ENCODE assay signal across 9 cellular contexts in the genomic region with DNA sequence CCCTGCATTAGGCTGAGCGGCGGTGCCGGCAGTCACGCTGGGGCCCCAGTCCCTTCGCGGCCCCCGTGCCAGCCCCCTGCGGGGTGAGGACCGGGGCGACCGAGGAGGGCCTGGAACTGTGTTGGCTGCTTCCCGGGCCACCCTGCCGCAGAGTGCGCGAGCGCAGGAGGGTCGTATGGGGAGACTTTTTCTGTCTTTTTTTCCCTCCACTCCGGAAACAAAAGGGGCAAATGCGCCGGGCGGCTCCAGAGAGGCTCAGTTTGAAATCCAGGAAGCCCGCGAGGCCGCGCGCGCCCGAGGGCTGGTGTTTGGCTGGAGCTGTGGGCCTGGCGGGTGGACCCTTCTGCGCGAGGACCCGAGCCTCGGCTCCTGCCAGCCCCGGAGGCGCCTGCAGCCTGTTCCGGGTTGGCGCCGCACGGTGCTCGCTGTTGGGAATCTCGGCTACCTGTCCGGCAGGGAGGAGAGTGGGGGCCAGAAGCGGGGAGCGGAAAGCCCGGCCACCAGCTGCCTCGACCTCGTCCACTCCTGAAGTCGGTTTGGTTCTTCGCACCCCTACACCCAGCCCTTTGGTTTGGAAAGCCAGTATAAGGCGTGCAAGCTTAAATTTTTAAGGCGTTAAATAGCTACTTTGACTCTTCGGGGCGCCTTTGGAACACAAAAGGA. TPM values are rescaled to one million over a fixed set of nuclear protein-coding genes. Genes with fewer than 3 reads are reported as not detected.
DNase-seq lines count a peak whose midpoint lies in the region; ATAC-seq, FAIRE-seq and TF ChIP-seq lines count a peak whose summit lies in the region.
"Had no signal": no experiment of that assay in that cellular context is flagged by ENCODE, and none has a peak within 500 bp of the region (broad histone marks: within the 10 kb centered on the region; RNA-seq: fewer than 3 reads in every experiment).

No MANE protein-coding gene starts in this region.

- H3K27me3 Mint-ChIP-seq in activated T-cell treated with anti-CD3 and anti-CD28 coated beads, Interleukin-2, amount 50 U/mL, for 72 hours (ENCODE audit: low read depth) = peaks cover 49% of the 10 kb centered on the region
- peaks cover 24% of the 10 kb centered on the region for H3K27me3 Mint-ChIP-seq in progenitor cell of endocrine pancreas

- peaks cover 0 to 1% of the 10 kb centered on the region in 2 donors for H3K36me3 Mint-ChIP-seq in activated T-cell treated with anti-CD3 and anti-CD28 coated beads, Interleukin-2, amount 50 U/mL, for 72 hours (ENCODE audit: insufficient read depth in 2 of 2)
- H3K36me3 Mint-ChIP-seq in progenitor cell of endocrine pancreas (ENCODE audit: insufficient read depth) = no peaks in the 10 kb centered on the region

- H3K27ac ChIP-seq in A549 (peak overlapping the region; percentile 90 to 95), GM23248 (no peak overlapping the region)

- TF ChIP-seq EP300 in A549 (IDR thresholded peaks at IDR 0.05) = no peak

- H3K4me2 ChIP-seq in A549 = peak overlapping the region; percentile 96
- peak overlapping the region; percentile 92 for H3K4me2 ChIP-seq in GM23248 (ENCODE audit: unreplicated experiment)

- TF ChIP-seq CTCF in A549 (IDR thresholded peaks at IDR 0.05) (no peak), progenitor cell of endocrine pancreas (IDR thresholded peaks at IDR 0.05; ENCODE audit: unreplicated experiment) (no peak)

- H4K20me1 ChIP-seq in GM23248 (ENCODE audit: insufficient read depth) = no peaks in the 10 kb centered on the region

- TF ChIP-seq POLR2A in A549 (IDR thresholded peaks at IDR 0.05; ENCODE audit: low read length) = no peak

- H3K79me2 ChIP-seq in GM23248 (ENCODE audit: insufficient read depth) = no peaks in the 10 kb centered on the region

- H3K27ac Mint-ChIP-seq in activated T-cell treated with anti-CD3 and anti-CD28 coated beads, Interleukin-2, amount 50 U/mL, for 72 hours = no peak overlapping the region
- H3K27ac Mint-ChIP-seq in progenitor cell of endocrine pancreas = peak overlapping the region; percentile 93

- peaks cover 59% of the 10 kb centered on the region for H3K4me1 ChIP-seq in A549
- peaks cover 10% of the 10 kb centered on the region for H3K4me1 ChIP-seq in GM23248 (ENCODE audit: insufficient read depth)

- H3K4me1 Mint-ChIP-seq in activated T-cell treated with anti-CD3 and anti-CD28 coated beads, Interleukin-2, amount 50 U/mL, for 72 hours (ENCODE audit: low read depth) = peaks cover 37% of the 10 kb centered on the region
- peaks cover 56% of the 10 kb centered on the region for H3K4me1 Mint-ChIP-seq in progenitor cell of endocrine pancreas (ENCODE audit: low read depth)

- peak overlapping the region; percentile 72 to 80 for H3K4me3 Mint-ChIP-seq in activated T-cell treated with anti-CD3 and anti-CD28 coated beads, Interleukin-2, amount 50 U/mL, for 72 hours
- H3K4me3 Mint-ChIP-seq in progenitor cell of endocrine pancreas (ENCODE audit: low read depth) = peak overlapping the region; percentile 84

- peak overlapping the region; percentile 74 for H3K9ac ChIP-seq in GM23248

- ATAC-seq in A549 (peak; percentile 25 to 34), Right ventricle myocardium superior (ENCODE audit: poor library complexity) (peak; percentile 55), HG03521 (IDR thresholded peaks at IDR 0.05; ENCODE audit: unreplicated experiment) (no peak), GM18502 (IDR thresholded peaks at IDR 0.05; ENCODE audit: poor library complexity, unreplicated experiment) (no peak)
- ATAC-seq in activated T-cell treated with anti-CD3 and anti-CD28 coated beads, Interleukin-2, amount 50 U/mL, for 72 hours (replicated peaks in 1 of 2) = peak; percentile 19 to 40

- POLR2A ChIA-PET in A549 (lab: Yijun Ruan, JAX) = interaction anchor here (0.9 to 3.3 kb wide), 3 partner anchors 12 to 164 kb away, joined by 3 to 16 read pairs (median 4); a partner anchor contains a TSS

- in situ Hi-C loops in GM23248 (cut with MboI) = no loop called here

- no peaks in the 10 kb centered on the region for H3K36me3 ChIP-seq in GM23248 (ENCODE audit: low read depth)

- H3K9me3 Mint-ChIP-seq in activated T-cell treated with anti-CD3 and anti-CD28 coated beads, Interleukin-2, amount 50 U/mL, for 72 hours = no peaks in the 10 kb centered on the region
- no peaks in the 10 kb centered on the region for H3K9me3 Mint-ChIP-seq in progenitor cell of endocrine pancreas (ENCODE audit: low read depth)

- no peaks in the 10 kb centered on the region for H3K9me2 ChIP-seq in GM23248 (ENCODE audit: insufficient read depth)

- peak overlapping the region; percentile 72 for H3K4me3 ChIP-seq in A549
- peak overlapping the region; percentile 89 for H3K4me3 ChIP-seq in GM23248

- peak overlapping the region; percentile 91 for H2AFZ ChIP-seq in GM23248

- 1% methylated on average over 46 of the region's 53 CpGs for WGBS in A549 (ENCODE audit: missing lambda C conversion rate)
- 1 to 2% methylated on average over 38 to 50 of the region's 53 CpGs for WGBS in GM23248 (ENCODE audit: low coverage in 1 of 2, low lambda C conversion rate in 2 of 2, missing lambda C conversion rate in 2 of 2), 2 experiments

- H3K9me3 ChIP-seq in A549 (no peaks in the 10 kb centered on the region), GM23248 (ENCODE audit: low read depth) (no peaks in the 10 kb centered on the region)

- DNase-seq in A549 (ENCODE audit: low read depth in 1 of 2, low spot score in 1 of 2) (no peak), GM23248 (peak; percentile 55), Right ventricle myocardium superior (peak; percentile 70), progenitor cell of endocrine pancreas (ENCODE audit: low spot score, unreplicated experiment) (peak; percentile 30), NCI-H1436 treated with DMSO at 0.1 percent for 48 hours (lab: John Stamatoyannopoulos, UW) (no peak)
- peak in 1 of 2 donors; percentile 27 for DNase-seq in activated T-cell treated with anti-CD3 and anti-CD28 coated beads, Interleukin-2, amount 50 U/mL, for 72 hours

- no peak for TF ChIP-seq RAD21 in A549 (conservative IDR thresholded peaks at IDR 0.05 in 1 of 2, IDR thresholded peaks at IDR 0.05 in 1 of 2)

- no peak for FAIRE-seq in A549 (lab: Jason Lieb, UNC)
- FAIRE-seq: colon had no signal

- intact Hi-C loops in Right ventricle myocardium superior (cut with DNase I) = no loop called here

- H3F3A ChIP-seq in GM23248 (ENCODE audit: insufficient read depth) = peaks cover 3% of the 10 kb centered on the region; the same call in 1 of the 2 replicates

- H3K27me3 ChIP-seq in GM23248 (replicated peaks; ENCODE audit: insufficient read depth) = 0 out of 2 replicates have a peak, but pooled peaks cover 11% of the 10 kb centered on the region

- CTCF ChIA-PET in A549 (lab: Yijun Ruan, JAX) = interaction anchor here (0.8 to 5.1 kb wide), 18 partner anchors 11 to 186 kb away, joined by 3 to 28 read pairs (median 5); no protein-coding TSS in a partner anchor

TF ChIP-seq in A549, 52 proteins besides CTCF, POLR2A, EP300 and RAD21:
- TF ChIP-seq GATA3 (IDR thresholded peaks at IDR 0.05; ENCODE audit: borderline replicate concordance) (no peak), NFE2L2 (conservative IDR thresholded peaks at IDR 0.05; ENCODE audit: low read length) (no peak)
- TF ChIP-seq, protein P1, sequence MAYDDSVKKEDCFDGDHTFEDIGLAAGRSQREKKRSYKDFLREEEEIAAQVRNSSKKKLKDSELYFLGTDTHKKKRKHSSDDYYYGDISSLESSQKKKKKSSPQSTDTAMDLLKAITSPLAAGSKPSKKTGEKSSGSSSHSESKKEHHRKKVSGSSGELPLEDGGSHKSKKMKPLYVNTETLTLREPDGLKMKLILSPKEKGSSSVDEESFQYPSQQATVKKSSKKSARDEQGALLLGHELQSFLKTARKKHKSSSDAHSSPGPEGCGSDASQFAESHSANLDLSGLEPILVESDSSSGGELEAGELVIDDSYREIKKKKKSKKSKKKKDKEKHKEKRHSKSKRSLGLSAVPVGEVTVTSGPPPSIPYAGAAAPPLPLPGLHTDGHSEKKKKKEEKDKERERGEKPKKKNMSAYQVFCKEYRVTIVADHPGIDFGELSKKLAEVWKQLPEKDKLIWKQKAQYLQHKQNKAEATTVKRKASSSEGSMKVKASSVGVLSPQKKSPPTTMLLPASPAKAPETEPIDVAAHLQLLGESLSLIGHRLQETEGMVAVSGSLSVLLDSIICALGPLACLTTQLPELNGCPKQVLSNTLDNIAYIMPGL (CRISPR knock-in tag; IDR thresholded peaks at IDR 0.05; ENCODE audit: borderline replicate concordance) = no peak

RNA-seq across cellular contexts. Expression of a gene that starts 0.7 kb away (rescaled TPM):
- polyA plus RNA-seq in A549 (2011; rRNA removed) (29.8 and 30.5 TPM in 2 replicates), A549 (2017; fragmentation: RNase III; extraction: RNeasy Plus Mini Kit Qiagen cat#74134 plus additional on column Dnase treatment) (21.9 to 26.4 TPM (median 23.2 TPM) in 3 replicates), GM23248 (2016; fragmentation: Nextera tagmentation; extraction: Ambion mirVana) (2.1 and 2.4 TPM in 2 replicates)
- 23.4 and 33.9 TPM in 2 replicates for polyA plus RNA-seq in A549 (2012; cell fraction: cytosol; rRNA removed)
- polyA plus RNA-seq in A549 (2012; cell fraction: nucleus; rRNA removed) = 69.3 and 101 TPM in 2 replicates
- polyA minus RNA-seq in A549 (2011; rRNA and poly(A)+ RNA removed) = 46.3 and 47.5 TPM in 2 replicates
- 4.6 and 6.9 TPM in 2 replicates for total RNA-seq in GM23248 (2014; rRNA removed; shearing (Covaris generic))
- 1 to 10 TPM; 2.4 to 8.8 TPM for total RNA-seq in activated T-cell treated with anti-CD3 and anti-CD28 coated beads, Interleukin-2, amount 50 U/mL, for 72 hours
- total RNA-seq in Right ventricle myocardium superior (16.6 TPM), progenitor cell of endocrine pancreas (76.0 and 81.0 TPM in 2 replicates)

Comparison
In these comparisons a context has a peak if more than half of its experiments do, and no peak if none do; other contexts are left out.
1. ATAC-seq: peak in A549 (2 of 2), activated T-cell treated with anti-CD3 and anti-CD28 coated beads, Interleukin-2, amount 50 U/mL, for 72 hours (2 of 2) and Right ventricle myocardium superior (single experiment); none in HG03521 (single experiment) and GM18502 (single experiment).
2. DNase-seq: peak in GM23248 (single experiment), Right ventricle myocardium superior (single experiment) and progenitor cell of endocrine pancreas (single experiment); none in A549 (0 of 2) and NCI-H1436 treated with DMSO at 0.1 percent for 48 hours (single experiment).